1 cellular context compared by ENCODE assay signal in genomic region chr3:58180940-58181587, GRCh38.
TF ChIP-seq lines count a peak whose summit lies in the region.

No MANE protein-coding gene starts in this region.

TF ChIP-seq in HepG2, 621 proteins besides CTCF, POLR2A, EP300 and RAD21 (continued from another document and continues in another):
- TF ChIP-seq ZBED4 (CRISPR knock-in tag; IDR thresholded peaks at IDR 0.05; ENCODE audit: borderline replicate concordance) (no peak), ATF4 (CRISPR knock-in tag; IDR thresholded peaks at IDR 0.05) (peak in 1 of 2 experiments; percentile 34; a peak in 1 of 4 replicates), BCL6 (CRISPR knock-in tag; IDR thresholded peaks at IDR 0.05) (no peak), TMF1 (CRISPR knock-in tag; IDR thresholded peaks at IDR 0.05; ENCODE audit: low read depth) (no peak), JUND (CRISPR knock-in tag; IDR thresholded peaks at IDR 0.05) (peak; percentile 89), ZBTB46 (CRISPR knock-in tag; IDR thresholded peaks at IDR 0.05; ENCODE audit: borderline replicate concordance) (no peak), NR0B2 (CRISPR knock-in tag; IDR thresholded peaks at IDR 0.05) (no peak), ZHX1 (CRISPR knock-in tag; IDR thresholded peaks at IDR 0.05; ENCODE audit: low read depth) (no peak), GPN1 (CRISPR knock-in tag; IDR thresholded peaks at IDR 0.05; ENCODE audit: borderline replicate concordance) (no peak), ZNF468 (CRISPR knock-in tag; IDR thresholded peaks at IDR 0.05) (no peak), THAP11 (CRISPR knock-in tag; IDR thresholded peaks at IDR 0.05) (no peak), ZNF678 (CRISPR knock-in tag; IDR thresholded peaks at IDR 0.05) (no peak), MEIS2 (CRISPR knock-in tag; IDR thresholded peaks at IDR 0.05) (peak; percentile 54; the same call in 1 of the 2 replicates), ZNF280B (CRISPR knock-in tag; IDR thresholded peaks at IDR 0.05; ENCODE audit: borderline replicate concordance) (no peak), SAFB2 (CRISPR knock-in tag; IDR thresholded peaks at IDR 0.05; ENCODE audit: borderline replicate concordance, low read depth) (no peak), SKIL (CRISPR knock-in tag; IDR thresholded peaks at IDR 0.05; ENCODE audit: borderline replicate concordance) (no peak), ZNF567 (CRISPR knock-in tag; IDR thresholded peaks at IDR 0.05; ENCODE audit: borderline replicate concordance) (no peak), STAT6 (CRISPR knock-in tag; IDR thresholded peaks at IDR 0.05; ENCODE audit: borderline replicate concordance) (no peak), AHR (CRISPR knock-in tag; IDR thresholded peaks at IDR 0.05) (no peak), HIVEP1 (CRISPR knock-in tag; IDR thresholded peaks at IDR 0.05) (no peak), ELF1 (CRISPR knock-in tag; IDR thresholded peaks at IDR 0.05) (no peak), MEF2D (CRISPR knock-in tag; IDR thresholded peaks at IDR 0.05) (no peak), KDM2A (CRISPR knock-in tag; IDR thresholded peaks at IDR 0.05; ENCODE audit: borderline replicate concordance, low read depth) (no peak), AHDC1 (CRISPR knock-in tag; IDR thresholded peaks at IDR 0.05; ENCODE audit: borderline replicate concordance) (peak; percentile 69; the same call in 1 of the 2 replicates)
